Comparison of ENCODE assay signal across 1 cellular context in the genomic region with DNA sequence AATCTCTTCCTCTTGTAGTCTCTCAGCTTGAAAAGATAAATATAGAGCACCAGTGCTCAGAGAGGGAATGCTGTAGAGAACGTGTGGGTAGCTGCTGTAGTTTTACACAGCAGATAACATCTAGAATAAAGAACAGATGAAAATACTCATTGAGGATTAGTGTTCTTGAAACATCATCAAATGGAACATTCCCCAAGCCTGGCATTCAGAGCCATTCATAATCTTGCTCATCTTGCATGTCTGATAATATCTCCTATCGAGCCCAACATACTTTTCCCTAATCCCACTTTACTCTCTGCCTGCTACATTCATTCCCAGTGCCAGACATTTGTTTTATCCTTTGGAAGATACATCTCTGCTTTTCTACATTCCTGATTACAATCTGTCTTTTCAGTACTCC.
TF ChIP-seq lines count a peak whose summit lies in the region.

No MANE protein-coding gene starts in this region.

TF ChIP-seq in IMR-90, 13 proteins besides CTCF, POLR2A, EP300 and RAD21 (continued from another document):
- TF ChIP-seq, protein P1, sequence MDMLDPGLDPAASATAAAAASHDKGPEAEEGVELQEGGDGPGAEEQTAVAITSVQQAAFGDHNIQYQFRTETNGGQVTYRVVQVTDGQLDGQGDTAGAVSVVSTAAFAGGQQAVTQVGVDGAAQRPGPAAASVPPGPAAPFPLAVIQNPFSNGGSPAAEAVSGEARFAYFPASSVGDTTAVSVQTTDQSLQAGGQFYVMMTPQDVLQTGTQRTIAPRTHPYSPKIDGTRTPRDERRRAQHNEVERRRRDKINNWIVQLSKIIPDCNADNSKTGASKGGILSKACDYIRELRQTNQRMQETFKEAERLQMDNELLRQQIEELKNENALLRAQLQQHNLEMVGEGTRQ (IDR thresholded peaks at IDR 0.05; ENCODE audit: low read depth, low read length), result no peak
- TF ChIP-seq NFE2L2 (IDR thresholded peaks at IDR 0.05; ENCODE audit: low read depth, low read length), result no peak
- TF ChIP-seq CHD1 (IDR thresholded peaks at IDR 0.05; ENCODE audit: low read depth, low read length), result no peak
- no peak for TF ChIP-seq RFX5 (IDR thresholded peaks at IDR 0.05; ENCODE audit: low read depth, low read length)
